11 cellular contexts compared by ENCODE assay signal in the genomic region with DNA sequence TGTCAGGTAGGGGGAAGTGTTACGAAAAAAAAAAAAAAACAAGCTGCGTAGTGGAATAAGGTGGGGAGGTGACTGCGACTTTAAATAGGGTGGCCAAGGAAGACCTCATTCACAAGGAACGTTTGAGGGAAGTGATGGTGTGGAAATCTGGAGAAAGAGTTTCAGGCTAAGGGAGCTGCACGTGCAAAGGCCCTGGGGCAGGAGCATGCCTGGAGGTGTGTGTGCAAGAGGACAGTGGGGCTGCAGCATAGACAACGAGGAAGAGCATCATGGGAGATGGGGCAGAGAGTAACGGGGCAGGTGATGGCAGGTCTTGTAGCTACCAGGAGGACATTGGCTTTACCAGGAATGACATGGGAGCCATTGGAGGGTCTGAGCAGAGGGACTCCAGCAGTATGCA. TPM values are rescaled to one million over a fixed set of nuclear protein-coding genes. Genes with fewer than 3 reads are reported as not detected.
"Had no signal": no experiment of that assay in that cellular context is flagged by ENCODE, and none has a peak within 500 bp of the region (broad histone marks: within the 10 kb centered on the region; RNA-seq: fewer than 3 reads in every experiment).

No MANE protein-coding gene starts in this region.

- DNase-seq: IMR-90, KBM-7, KG1 had no signal

- H3K9ac ChIP-seq: KMS-11 had no signal

- H3K27ac ChIP-seq: HL-60, KMS-11 had no signal

- H3K4me2 ChIP-seq: KMS-11 had no signal

- ATAC-seq: HepG2, K562 had no signal

- H3K4me3 ChIP-seq: K562 had no signal

- FAIRE-seq: HepG2, HTR-8/SVneo, K562 had no signal

RNA-seq across cellular contexts. Expression of a gene that starts 12.0 kb away (rescaled TPM):
- total RNA-seq: HepG2, HT-29, HT1080, IMR-90, K562 had no signal
- polyA plus RNA-seq: HepG2, IgD-negative memory B cell, IMR-90, K562 had no signal
